ENCODE assay signal across 6 cellular contexts in the genomic region with DNA sequence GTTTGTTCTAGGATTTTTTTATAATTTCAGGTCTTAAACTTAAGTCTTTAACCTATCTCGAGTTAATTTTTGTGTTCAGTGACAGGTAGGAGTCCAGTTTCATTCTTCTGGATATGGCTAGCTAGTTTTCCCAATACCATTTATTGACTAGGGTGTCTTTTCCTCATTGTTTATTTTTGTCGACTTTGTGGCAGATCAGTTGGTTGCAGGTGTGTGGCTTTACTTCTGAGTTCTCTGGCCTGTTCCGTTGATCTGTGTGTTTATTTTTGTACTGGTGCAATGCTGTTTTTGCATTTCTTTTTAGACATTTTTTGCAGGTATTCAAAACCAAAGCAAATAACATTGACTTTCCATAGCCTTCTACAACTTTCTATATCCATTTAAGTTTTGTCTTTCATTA.
"Had no signal": no experiment of that assay in that cellular context is flagged by ENCODE, and none has a peak within 500 bp of the region (broad histone marks: within the 10 kb centered on the region; RNA-seq: fewer than 3 reads in every experiment).

No MANE protein-coding gene starts in this region.

- H3K9ac ChIP-seq: GM23248 had no signal

- ATAC-seq: HCT116 had no signal

- H3K9me3 ChIP-seq: HAP-1 had no signal

- H3K4me1 ChIP-seq: HAP-1 had no signal

- H2AFZ ChIP-seq: GM23248 had no signal

- H3K4me3 ChIP-seq: GM23248, HAP-1 had no signal

- H3K36me3 ChIP-seq: HAP-1 had no signal

- DNase-seq: GM23248, GOT3, H7, HFFc6 had no signal

- H3K27ac ChIP-seq: GM23248 had no signal
